ENCODE assay signal across 8 cellular contexts in genomic region chr20:31722388-31723281, GRCh38. TPM values are rescaled to one million over a fixed set of nuclear protein-coding genes. Genes with fewer than 3 reads are reported as not detected.
A peak's percentile ranks its signal among the peaks of the same experiment; 100 is the strongest.
DNase-seq lines count a peak whose midpoint lies in the region; ATAC-seq and TF ChIP-seq lines count a peak whose summit lies in the region.

Gene BCL2L1 (minus strand): TSS chr20:31722868. CDS start chr20:31722218, 650 bp downstream.

- H3K36me3 ChIP-seq in HUES48 (ENCODE audit: control insufficient read depth, insufficient read depth, low read length): peaks cover 15% of the 10 kb centered on the region
- peaks cover 42% of the 10 kb centered on the region for H3K36me3 ChIP-seq in OCI-LY7 (ENCODE audit: insufficient read depth, low read length)
- H3K36me3 ChIP-seq in mucosa of descending colon (ENCODE audit: low read depth): no peaks in the 10 kb centered on the region

- no peaks in the 10 kb centered on the region for H3K9me2 ChIP-seq in OCI-LY7 (ENCODE audit: insufficient read depth, low read length)

- TF ChIP-seq CTCF in OCI-LY7 (conservative IDR thresholded peaks at IDR 0.05; ENCODE audit: low read length): peak; percentile 66
- TF ChIP-seq CTCF in epithelial cell of esophagus (IDR thresholded peaks at IDR 0.05; ENCODE audit: insufficient read depth, low read depth, low read length, missing control alignments): peak; percentile 81
- TF ChIP-seq CTCF in mucosa of descending colon (IDR thresholded peaks at IDR 0.05): peak; percentile 66

- peak within 1 kb of the TSS; percentile 94 for H3K4me2 ChIP-seq in OCI-LY7 (ENCODE audit: low read length)

- POLR2A ChIA-PET in OCI-LY7 (lab: Charles Lee): interaction anchor here (0.6 to 3.9 kb wide), 21 partner anchors 10 to 90 kb away, joined by 3 to 79 read pairs (median 4); partner anchors contain the start of gene TPX2

- peaks cover 12% of the 10 kb centered on the region; the same call in 1 of the 2 replicates for H4K20me1 ChIP-seq in OCI-LY7 (ENCODE audit: insufficient read depth, low read length)

- peak within 1 kb of the TSS; percentile 60 for H2AFZ ChIP-seq in OCI-LY7 (ENCODE audit: low read length)

- DNase-seq in NCI-H187 (lab: John Stamatoyannopoulos, UW): peak; percentile 40 to 71
- DNase-seq in NCI-H187 treated with DMSO at 0.1 percent for 48 hours (lab: John Stamatoyannopoulos, UW): no peak
- DNase-seq in OCI-LY7 (ENCODE audit: low spot score): peak; percentile 75
- DNase-seq in activated T-cell treated with anti-CD3 and anti-CD28 coated beads for 4 hours: peak; percentile 78
- peak; percentile 89 for DNase-seq in epithelial cell of esophagus (ENCODE audit: low read depth)
- peak; percentile 83 to 90 (median 87) for DNase-seq in mucosa of descending colon
- DNase-seq in stimulated activated CD8-positive, alpha-beta memory T cell treated with anti-CD3 and anti-CD28 coated beads, Interleukin-4, amount 100 ng/mL, for 4 hours (ENCODE audit: low read depth in 2 of 2, low spot score in 1 of 2): peak; percentile 61 to 77

- H3K9me3 ChIP-seq in HUES48 (ENCODE audit: control insufficient read depth, insufficient read depth, low read length) (no peaks in the 10 kb centered on the region), OCI-LY7 (ENCODE audit: low read length) (no peaks in the 10 kb centered on the region), mucosa of descending colon (no peaks in the 10 kb centered on the region)

- peak within 1 kb of the TSS; percentile 96 for H3K9ac ChIP-seq in HUES48 (ENCODE audit: low read depth, low read length)

- H3K4me1 ChIP-seq in HUES48 (ENCODE audit: control insufficient read depth, insufficient read depth, low read length) (peaks cover 32% of the 10 kb centered on the region), OCI-LY7 (ENCODE audit: insufficient read depth, low read length, poor library complexity, severe bottlenecking) (peaks cover 30% of the 10 kb centered on the region), mucosa of descending colon (ENCODE audit: low read depth) (peaks cover 29% of the 10 kb centered on the region)

- BruUV-seq in OCI-LY7 (replicated peaks; lab: Mats Ljungman, UMichigan): TSS peak; percentile 91

- no peaks in the 10 kb centered on the region for H3K27me3 ChIP-seq in HUES48 (ENCODE audit: control insufficient read depth, insufficient read depth, low read length)

- H3K27ac ChIP-seq in HUES48 (ENCODE audit: low read depth, low read length) (peak within 1 kb of the TSS; percentile 98), OCI-LY7 (ENCODE audit: low read depth, low read length, poor library complexity, severe bottlenecking) (peak within 1 kb of the TSS; percentile 89)

- peaks cover 55% of the 10 kb centered on the region for H3K79me2 ChIP-seq in OCI-LY7 (ENCODE audit: insufficient read depth, low read depth, low read length)

- H3K4me3 ChIP-seq in HUES48 (ENCODE audit: low read depth, low read length): peak within 1 kb of the TSS; percentile 80
- peak within 1 kb of the TSS; percentile 95 for H3K4me3 ChIP-seq in OCI-LY7 (ENCODE audit: low read depth, low read length, poor library complexity, severe bottlenecking)
- peak within 1 kb of the TSS; percentile 88 for H3K4me3 ChIP-seq in epithelial cell of esophagus (ENCODE audit: low read length)
- peak within 1 kb of the TSS; percentile 67 for H3K4me3 ChIP-seq in mucosa of descending colon

- peak; percentile 71 for ATAC-seq in mucosa of descending colon

- intact Hi-C loops in OCI-LY7 (cut with micrococcal nuclease; ENCODE audit: unreplicated experiment) (loop anchor here (1.0 to 5.0 kb wide), 5 partner anchors 14 to 155 kb away; no protein-coding TSS in a partner anchor), mucosa of descending colon (cut with DNase I, micrococcal nuclease) (loop anchor here in 1 of 2 donors (2.0 kb wide), 1 partner anchor 58 kb away; no protein-coding TSS in a partner anchor)

- CTCF ChIA-PET in OCI-LY7 (lab: Charles Lee; ENCODE audit: unreplicated experiment): interaction anchor here (0.7 to 4.0 kb wide), 12 partner anchors 16 to 88 kb away, joined by 3 to 66 read pairs (median 6); partner anchors contain the start of gene TPX2

RNA-seq across cellular contexts. Expression of gene BCL2L1, which starts in this region (rescaled TPM):
- total RNA-seq in OCI-LY7 (2014; rRNA removed; shearing (Covaris generic)): 83.2 and 88.8 TPM in 2 replicates
- total RNA-seq in OCI-LY7 (2022) (64.2 and 71.5 TPM in 2 replicates), mucosa of descending colon (10 to 100 TPM; 76.2 to 90.3 (median 78.1) TPM)
